ENCODE assay signal across 1 cellular context in the genomic region with DNA sequence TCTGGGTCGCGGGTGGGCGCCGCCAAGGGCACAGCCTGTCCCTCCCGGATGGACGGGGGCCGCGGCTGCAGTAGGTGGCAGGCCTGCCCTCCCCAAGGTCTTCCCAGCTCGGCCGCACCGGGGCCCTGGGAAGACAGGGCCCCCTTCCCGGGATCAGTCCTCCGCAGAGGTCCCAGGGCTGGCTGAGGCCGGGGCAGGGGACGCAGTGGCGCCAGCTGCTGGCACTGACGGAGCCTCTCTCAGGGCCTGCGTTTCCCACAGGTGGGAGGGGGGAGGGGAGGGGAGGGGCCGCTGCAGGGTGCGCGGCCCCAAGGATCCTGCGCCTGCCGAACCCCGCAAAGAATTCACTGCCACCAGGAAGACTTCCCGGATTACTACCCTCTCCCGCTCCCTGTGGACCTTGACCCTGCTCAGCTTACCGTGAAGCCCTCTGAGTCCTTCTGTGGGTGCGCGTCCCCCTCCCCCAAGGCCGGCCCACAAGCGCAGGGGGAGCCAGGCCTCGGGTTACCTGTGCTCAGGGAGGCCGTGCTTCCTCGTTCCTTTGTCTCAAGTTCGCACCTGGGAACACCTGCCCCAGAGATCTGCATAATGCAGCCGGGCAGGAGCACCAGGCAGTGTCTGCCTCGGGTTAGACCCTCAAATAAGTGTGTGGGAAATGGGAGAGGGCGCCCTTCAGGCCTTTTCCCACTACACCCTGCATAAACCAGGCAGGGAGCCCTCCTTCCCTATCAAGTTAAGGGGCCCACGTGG.
TF ChIP-seq lines count a peak whose summit lies in the region.

No MANE protein-coding gene starts in this region.

TF ChIP-seq in GM12878, 131 proteins besides CTCF, POLR2A, EP300 and RAD21:
- TF ChIP-seq KDM1A (IDR thresholded peaks at IDR 0.05; ENCODE audit: borderline replicate concordance), result no peak
- no peak for TF ChIP-seq SMARCA5 (IDR thresholded peaks at IDR 0.05)
- TF ChIP-seq ZSCAN29 (IDR thresholded peaks at IDR 0.05), result no peak
- no peak for TF ChIP-seq SP1 (IDR thresholded peaks at IDR 0.05; ENCODE audit: low read depth, low read length)
- no peak for TF ChIP-seq NFXL1 (IDR thresholded peaks at IDR 0.05; ENCODE audit: borderline replicate concordance)
- no peak for TF ChIP-seq JUNB (IDR thresholded peaks at IDR 0.05)
- TF ChIP-seq FOXM1 (IDR thresholded peaks at IDR 0.05; ENCODE audit: low read depth, low read length), result no peak
- no peak for TF ChIP-seq CHD1 (IDR thresholded peaks at IDR 0.05; ENCODE audit: low read depth, low read length)
- TF ChIP-seq PAX8 (IDR thresholded peaks at IDR 0.05), result no peak
- TF ChIP-seq ZBTB11 (CRISPR knock-in tag; IDR thresholded peaks at IDR 0.05), result no peak
- no peak for TF ChIP-seq NKRF (conservative IDR thresholded peaks at IDR 0.05)
- no peak for TF ChIP-seq IKZF2 (IDR thresholded peaks at IDR 0.05)
- TF ChIP-seq BCLAF1 (IDR thresholded peaks at IDR 0.05), result no peak
